Comparison of ENCODE assay signal across 8 cellular contexts in genomic region chr6:46011241-46012085, GRCh38. TPM values are rescaled to one million over a fixed set of nuclear protein-coding genes. Genes with fewer than 3 reads are reported as not detected.
DNase-seq lines count a peak whose midpoint lies in the region; ATAC-seq and TF ChIP-seq lines count a peak whose summit lies in the region.

No MANE protein-coding gene starts in this region.

- H3K27ac Mint-ChIP-seq in T-helper 1 cell treated with Interleukin-12 subunit alpha and Interleukin-12 subunit beta and Interleukin-4 antibody, amounts not matched to agents 30 μg/mL and 1 μg/mL, for 36 hours = peak overlapping the region; percentile 86

- H3K9me3 Mint-ChIP-seq in T-helper 1 cell treated with Interleukin-12 subunit alpha and Interleukin-12 subunit beta and Interleukin-4 antibody, amounts not matched to agents 30 μg/mL and 1 μg/mL, for 36 hours = no peaks in the 10 kb centered on the region

- H3K4me3 Mint-ChIP-seq in T-helper 1 cell treated with Interleukin-12 subunit alpha and Interleukin-12 subunit beta and Interleukin-4 antibody, amounts not matched to agents 30 μg/mL and 1 μg/mL, for 36 hours = peak overlapping the region; percentile 65

- intact Hi-C loops in posterior vena cava (cut with DNase I) = no loop called here

- DNase-seq in choroid plexus epithelial cell (ENCODE audit: low read depth) (peak; percentile 77), NCI-H1048 (lab: John Stamatoyannopoulos, UW) (no peak), iPS-NIHi11 (ENCODE audit: low spot score) (no peak), posterior vena cava (ENCODE audit: low spot score) (no peak)
- peak; percentile 74 for DNase-seq in stimulated activated CD4-positive, alpha-beta T cell treated with anti-CD3 and anti-CD28 coated beads, Interleukin-15, amount 100 ng/mL, for 24 hours

- TF ChIP-seq CTCF in choroid plexus epithelial cell (conservative IDR thresholded peaks at IDR 0.05; ENCODE audit: low read depth, low read length) = no peak

- peaks cover 58% of the 10 kb centered on the region for H3K4me1 Mint-ChIP-seq in T-helper 1 cell treated with Interleukin-12 subunit alpha and Interleukin-12 subunit beta and Interleukin-4 antibody, amounts not matched to agents 30 μg/mL and 1 μg/mL, for 36 hours (ENCODE audit: low read depth)

- H3K27me3 Mint-ChIP-seq in T-helper 1 cell treated with Interleukin-12 subunit alpha and Interleukin-12 subunit beta and Interleukin-4 antibody, amounts not matched to agents 30 μg/mL and 1 μg/mL, for 36 hours (ENCODE audit: low read depth) = peaks cover 24% of the 10 kb centered on the region

- H3K36me3 Mint-ChIP-seq in T-helper 1 cell treated with Interleukin-12 subunit alpha and Interleukin-12 subunit beta and Interleukin-4 antibody, amounts not matched to agents 30 μg/mL and 1 μg/mL, for 36 hours (ENCODE audit: low read depth) = peaks cover 3% of the 10 kb centered on the region

- H3K4me3 ChIP-seq in choroid plexus epithelial cell (ENCODE audit: low read depth, low read length) = no peak overlapping the region

- ATAC-seq in GM18499 (IDR thresholded peaks at IDR 0.05; ENCODE audit: insufficient read depth, unreplicated experiment) (peak; percentile 94), HG02840 (IDR thresholded peaks at IDR 0.05; ENCODE audit: low FRiP score, unreplicated experiment) (peak; percentile 91)

RNA-seq across cellular contexts. Expression of gene CLIC5, which starts 4.2 kb away (rescaled TPM):
- total RNA-seq in posterior vena cava = 1 to 10 TPM; 7.6 to 9.4 TPM

Comparison
In these comparisons a context has a peak if more than half of its experiments do, and no peak if none do; other contexts are left out.
1. DNase-seq: peak in choroid plexus epithelial cell (single experiment) and stimulated activated CD4-positive, alpha-beta T cell treated with anti-CD3 and anti-CD28 coated beads, Interleukin-15, amount 100 ng/mL, for 24 hours (single experiment); none in NCI-H1048 (single experiment), iPS-NIHi11 (single experiment) and posterior vena cava (single experiment).